ENCODE assay signal across 10 cellular contexts in genomic region chr2:202135111-202135874, GRCh38.
DNase-seq lines count a peak whose midpoint lies in the region; ATAC-seq and TF ChIP-seq lines count a peak whose summit lies in the region.
"Had no signal": no experiment of that assay in that cellular context is flagged by ENCODE, and none has a peak within 500 bp of the region (broad histone marks: within the 10 kb centered on the region; RNA-seq: fewer than 3 reads in every experiment).

No MANE protein-coding gene starts in this region.

- H3K9me3 ChIP-seq in SK-N-SH = no peaks in the 10 kb centered on the region
- no peaks in the 10 kb centered on the region for H3K9me3 ChIP-seq in ovary

- H3K4me3 ChIP-seq in SK-N-SH (ENCODE audit: low read depth in 2 of 2, low read length in 1 of 2) = no peak overlapping the region
- no peak overlapping the region for H3K4me3 ChIP-seq in ovary
- H3K4me3 ChIP-seq: BLaER1 treated with 17β-estradiol and CSF1 and Interleukin-3, amounts not matched to agents 10 nM and 100 nM had no signal

- no peak; the same call in 1 of the 2 replicates for TF ChIP-seq RAD21 in SK-N-SH (IDR thresholded peaks at IDR 0.05; ENCODE audit: low read length)

- no peak overlapping the region for H3K9ac ChIP-seq in SK-N-SH
- H3K9ac ChIP-seq: BLaER1 treated with 17β-estradiol and CSF1 and Interleukin-3, amounts not matched to agents 10 nM and 100 nM had no signal

- no peaks in the 10 kb centered on the region for H4K20me1 ChIP-seq in SK-N-SH (ENCODE audit: insufficient read depth)
- H4K20me1 ChIP-seq: BLaER1 treated with 17β-estradiol and CSF1 and Interleukin-3, amounts not matched to agents 10 nM and 100 nM had no signal

- H3K27ac ChIP-seq in SK-N-SH (ENCODE audit: low read depth in 2 of 2, low read length in 1 of 2) (peak overlapping the region; percentile 55 to 70), ovary (peak overlapping the region in 1 of 2 donors; percentile 53)
- H3K27ac ChIP-seq: BLaER1 treated with 17β-estradiol and CSF1 and Interleukin-3, amounts not matched to agents 10 nM and 100 nM had no signal

- H3K4me2 ChIP-seq in SK-N-SH = peak overlapping the region; percentile 22; the same call in 1 of the 2 replicates
- H3K4me2 ChIP-seq: BLaER1 treated with 17β-estradiol and CSF1 and Interleukin-3, amounts not matched to agents 10 nM and 100 nM had no signal

- H3K27me3 ChIP-seq in SK-N-SH (ENCODE audit: insufficient read depth) = no peaks in the 10 kb centered on the region
- no peaks in the 10 kb centered on the region for H3K27me3 ChIP-seq in ovary
- H3K27me3 ChIP-seq: BLaER1 treated with 17β-estradiol and CSF1 and Interleukin-3, amounts not matched to agents 10 nM and 100 nM had no signal

- no peaks in the 10 kb centered on the region for H3K79me2 ChIP-seq in SK-N-SH (ENCODE audit: insufficient read depth)

- intact Hi-C loops in ovary (cut with DNase I) = no loop called here

- H3K36me3 ChIP-seq in SK-N-SH (replicated peaks in 1 of 2; ENCODE audit: control insufficient read depth in 1 of 2, insufficient read depth in 2 of 2, low read length in 1 of 2) (no peaks in the 10 kb centered on the region), ovary (no peaks in the 10 kb centered on the region)
- H3K36me3 ChIP-seq: BLaER1 treated with 17β-estradiol and CSF1 and Interleukin-3, amounts not matched to agents 10 nM and 100 nM had no signal

- no peak for TF ChIP-seq POLR2A in ovary (IDR thresholded peaks at IDR 0.05)

- peaks cover 8 to 20% of the 10 kb centered on the region in 2 experiments; a peak in 3 of 4 replicates for H3K4me1 ChIP-seq in SK-N-SH (ENCODE audit: control insufficient read depth in 1 of 2, insufficient read depth in 2 of 2, low read depth in 1 of 2, low read length in 1 of 2)
- H3K4me1 ChIP-seq in ovary (ENCODE audit: insufficient read depth) = peaks cover 9% of the 10 kb centered on the region

- no peaks in the 10 kb centered on the region for H3K9me2 ChIP-seq in SK-N-SH

- WGBS in SK-N-SH (ENCODE audit: low lambda C conversion rate) = 55% methylated on average over 4 of the region's 4 CpGs
- whole genome bisulfite sequencing in ovary, 3 donors = 1 to 7% (median 6%) methylated on average over 4 of the region's 4 CpGs

- DNase-seq in AG08396 (ENCODE audit: low spot score) (peak; percentile 91), SK-N-SH (no peak), glomerular visceral epithelial cell (ENCODE audit: extremely low spot score) (peak; percentile 86), ovary (peak; percentile 87 to 93 (median 91)), NCI-H2107 (lab: John Stamatoyannopoulos, UW) (no peak), NCI-H128 (lab: John Stamatoyannopoulos, UW; ENCODE audit: unreplicated experiment) (no peak)
- no peak for DNase-seq in stimulated activated CD4-positive, alpha-beta T cell treated with anti-CD3 and anti-CD28 coated beads, Interleukin-12 subunit alpha, Interleukin-12 subunit beta, amount 100 ng/mL, for 4 hours
- DNase-seq: cortex of kidney had no signal

- no peak for TF ChIP-seq CTCF in SK-N-SH (IDR thresholded peaks at IDR 0.05)
- TF ChIP-seq CTCF in ovary (IDR thresholded peaks at IDR 0.05) = no peak

- POLR2A ChIA-PET in SK-N-SH (lab: Yijun Ruan, JAX) = interaction anchor here (0.5 kb wide), 1 partner anchor 220 kb away, joined by 4 read pairs; no protein-coding TSS in a partner anchor

- ATAC-seq in GM21717 (IDR thresholded peaks at IDR 0.05; ENCODE audit: unreplicated experiment) = no peak

- H2AFZ ChIP-seq in SK-N-SH (ENCODE audit: low read depth) = no peak overlapping the region

- peak in 1 of 2 experiments; percentile 73; a peak in 2 of 4 replicates for TF ChIP-seq EP300 in SK-N-SH (IDR thresholded peaks at IDR 0.05; ENCODE audit: borderline replicate concordance in 1 of 2, low read depth in 1 of 2, low read length in 1 of 2)
- no peak for TF ChIP-seq EP300 in ovary (IDR thresholded peaks at IDR 0.05)

- peaks cover 6% of the 10 kb centered on the region for H3F3A ChIP-seq in SK-N-SH (replicated peaks; ENCODE audit: insufficient read depth)

- CTCF ChIA-PET in SK-N-SH (lab: Yijun Ruan, JAX) = no interaction called here

TF ChIP-seq in SK-N-SH, 30 proteins besides CTCF, POLR2A, EP300 and RAD21 (continues in another document):
- no peak for TF ChIP-seq EZH2phosphoT487 (IDR thresholded peaks at IDR 0.05; ENCODE audit: borderline replicate concordance, low read depth)
- TF ChIP-seq RFX5 (IDR thresholded peaks at IDR 0.05; ENCODE audit: low read length) = no peak
- TF ChIP-seq SMC3 (IDR thresholded peaks at IDR 0.05; ENCODE audit: low read depth, low read length) = no peak
- no peak for TF ChIP-seq GATA2 (CRISPR knock-in tag; IDR thresholded peaks at IDR 0.05)
- TF ChIP-seq ZBTB33 (IDR thresholded peaks at IDR 0.05; ENCODE audit: borderline replicate concordance, low read depth) = peak; percentile 18; the same call in 1 of the 2 replicates
- 0 out of 2 replicates have a peak, but pooled peaks have one; percentile 24 for TF ChIP-seq TEAD4 (IDR thresholded peaks at IDR 0.05; ENCODE audit: borderline replicate concordance, insufficient read depth)
- TF ChIP-seq, protein P1, sequence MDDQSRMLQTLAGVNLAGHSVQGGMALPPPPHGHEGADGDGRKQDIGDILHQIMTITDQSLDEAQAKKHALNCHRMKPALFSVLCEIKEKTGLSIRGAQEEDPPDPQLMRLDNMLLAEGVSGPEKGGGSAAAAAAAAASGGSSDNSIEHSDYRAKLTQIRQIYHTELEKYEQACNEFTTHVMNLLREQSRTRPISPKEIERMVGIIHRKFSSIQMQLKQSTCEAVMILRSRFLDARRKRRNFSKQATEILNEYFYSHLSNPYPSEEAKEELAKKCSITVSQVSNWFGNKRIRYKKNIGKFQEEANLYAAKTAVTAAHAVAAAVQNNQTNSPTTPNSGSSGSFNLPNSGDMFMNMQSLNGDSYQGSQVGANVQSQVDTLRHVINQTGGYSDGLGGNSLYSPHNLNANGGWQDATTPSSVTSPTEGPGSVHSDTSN (IDR thresholded peaks at IDR 0.05) = peak; percentile 83
- no peak for TF ChIP-seq NRF1 (IDR thresholded peaks at IDR 0.05; ENCODE audit: low read depth, low read length)
- TF ChIP-seq, protein P2, sequence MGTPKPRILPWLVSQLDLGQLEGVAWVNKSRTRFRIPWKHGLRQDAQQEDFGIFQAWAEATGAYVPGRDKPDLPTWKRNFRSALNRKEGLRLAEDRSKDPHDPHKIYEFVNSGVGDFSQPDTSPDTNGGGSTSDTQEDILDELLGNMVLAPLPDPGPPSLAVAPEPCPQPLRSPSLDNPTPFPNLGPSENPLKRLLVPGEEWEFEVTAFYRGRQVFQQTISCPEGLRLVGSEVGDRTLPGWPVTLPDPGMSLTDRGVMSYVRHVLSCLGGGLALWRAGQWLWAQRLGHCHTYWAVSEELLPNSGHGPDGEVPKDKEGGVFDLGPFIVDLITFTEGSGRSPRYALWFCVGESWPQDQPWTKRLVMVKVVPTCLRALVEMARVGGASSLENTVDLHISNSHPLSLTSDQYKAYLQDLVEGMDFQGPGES (IDR thresholded peaks at IDR 0.05; ENCODE audit: low read depth, low read length) = no peak
- TF ChIP-seq RXRA (IDR thresholded peaks at IDR 0.05; ENCODE audit: borderline replicate concordance, low read depth) = peak; percentile 67; the same call in 1 of the 2 replicates
- no peak for TF ChIP-seq CHD2 (IDR thresholded peaks at IDR 0.05; ENCODE audit: low read length, partially characterized antibody)
- no peak for TF ChIP-seq FOXJ3 (CRISPR knock-in tag; IDR thresholded peaks at IDR 0.05)
- peak; percentile 46; the same call in 1 of the 2 replicates for TF ChIP-seq FOSL2 (IDR thresholded peaks at IDR 0.05; ENCODE audit: borderline replicate concordance, low read depth)
- TF ChIP-seq TCF12 (IDR thresholded peaks at IDR 0.05) = peak; percentile 84
- TF ChIP-seq TAF1 (IDR thresholded peaks at IDR 0.05; ENCODE audit: borderline replicate concordance, low read depth, low read length) = no peak
- TF ChIP-seq MEF2A (IDR thresholded peaks at IDR 0.05; ENCODE audit: borderline replicate concordance, low read depth) = no peak
- TF ChIP-seq GABPA (IDR thresholded peaks at IDR 0.05; ENCODE audit: low read depth) = no peak
- TF ChIP-seq MXI1 (IDR thresholded peaks at IDR 0.05; ENCODE audit: low read depth, low read length) = no peak
- TF ChIP-seq YY1 (IDR thresholded peaks at IDR 0.05; ENCODE audit: low read depth) = no peak
- no peak for TF ChIP-seq USF1 (IDR thresholded peaks at IDR 0.05; ENCODE audit: borderline replicate concordance, low read depth)
- no peak for TF ChIP-seq FOXM1 (IDR thresholded peaks at IDR 0.05; ENCODE audit: low read depth)
- TF ChIP-seq POLR2AphosphoS5 (IDR thresholded peaks at IDR 0.05; ENCODE audit: low read depth, low read length) = peak; percentile 44; the same call in 1 of the 2 replicates
- TF ChIP-seq, protein P3, sequence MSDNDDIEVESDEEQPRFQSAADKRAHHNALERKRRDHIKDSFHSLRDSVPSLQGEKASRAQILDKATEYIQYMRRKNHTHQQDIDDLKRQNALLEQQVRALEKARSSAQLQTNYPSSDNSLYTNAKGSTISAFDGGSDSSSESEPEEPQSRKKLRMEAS (IDR thresholded peaks at IDR 0.05; ENCODE audit: low read depth) = no peak

Comparison
In these comparisons a context has a peak if more than half of its experiments do, and no peak if none do; other contexts are left out.
1. DNase-seq: peak in AG08396 (single experiment), glomerular visceral epithelial cell (single experiment) and ovary (5 of 5); none in SK-N-SH (single experiment), stimulated activated CD4-positive, alpha-beta T cell treated with anti-CD3 and anti-CD28 coated beads, Interleukin-12 subunit alpha, Interleukin-12 subunit beta, amount 100 ng/mL, for 4 hours (single experiment), NCI-H2107 (single experiment) and NCI-H128 (single experiment).